Comparison of ENCODE assay signal across 8 cellular contexts in genomic region chr16:24539850-24540484, GRCh38. TPM values are rescaled to one million over a fixed set of nuclear protein-coding genes. Genes with fewer than 3 reads are reported as not detected.
DNase-seq lines count a peak whose midpoint lies in the region; ATAC-seq and TF ChIP-seq lines count a peak whose summit lies in the region.

No MANE protein-coding gene starts in this region.

- H4K5ac ChIP-seq in mesendoderm (ENCODE audit: low read length) = no peak overlapping the region

- TF ChIP-seq CTCF in AG04450 (IDR thresholded peaks at IDR 0.05; ENCODE audit: low read depth, low read length) = no peak

- H3K27ac ChIP-seq in AG04450 (ENCODE audit: low read depth, low read length) = peak overlapping the region; percentile 99
- peak overlapping the region; percentile 99 for H3K27ac ChIP-seq in duodenal mucosa (ENCODE audit: low read depth, low read length)
- peak overlapping the region; percentile 97 for H3K27ac ChIP-seq in mesendoderm (ENCODE audit: low read depth, low read length)

- CTCF ChIA-PET in AG04450 (lab: Charles Lee) = interaction anchor here (3.6 kb wide), 1 partner anchor 23 kb away, joined by 15 read pairs; no protein-coding TSS in a partner anchor

- no peak overlapping the region for H3K23ac ChIP-seq in mesendoderm (ENCODE audit: low read length)

- peak; percentile 21 for ATAC-seq in GM19043 (IDR thresholded peaks at IDR 0.05; ENCODE audit: low read depth, unreplicated experiment)
- ATAC-seq in HG03457 (IDR thresholded peaks at IDR 0.05; ENCODE audit: unreplicated experiment) = peak; percentile 14

- no peaks in the 10 kb centered on the region for H3K79me1 ChIP-seq in mesendoderm (ENCODE audit: low read length)

- no peak overlapping the region for H2BK15ac ChIP-seq in mesendoderm (replicated peaks; ENCODE audit: low read depth)

- H3K4ac ChIP-seq in mesendoderm (ENCODE audit: low read depth, low read length) = peak overlapping the region; percentile 93

- H3K4me3 ChIP-seq in AG04450 (ENCODE audit: low read depth, low read length) (peak overlapping the region; percentile 92), duodenal mucosa (ENCODE audit: low read depth in 1 of 2, low read length in 2 of 2) (peak overlapping the region; percentile 79), mesendoderm (ENCODE audit: low read length) (peak overlapping the region; percentile 95)

- POLR2A ChIA-PET in AG04450 (lab: Yijun Ruan, JAX) = no interaction called here

- DNase-seq in AG04450 (ENCODE audit: low read depth, low spot score) (no peak), mesendoderm (no peak), globus pallidus (ENCODE audit: low spot score) (no peak)
- DNase-seq in activated CD4-positive, CD25-positive, alpha-beta regulatory T cell (lab: John Stamatoyannopoulos, UW) = peak; percentile 30 to 61 (median 45)
- DNase-seq in stimulated activated CD8-positive, alpha-beta memory T cell treated with anti-CD3 and anti-CD28 coated beads, Interleukin-4, amount 100 ng/mL, for 24 hours (ENCODE audit: low read depth) = peak; percentile 31

- H3K9me3 ChIP-seq in AG04450 (ENCODE audit: control insufficient read depth, insufficient read depth, low read length) (no peaks in the 10 kb centered on the region), duodenal mucosa (ENCODE audit: control insufficient read depth in 1 of 2, low read length in 2 of 2) (no peaks in the 10 kb centered on the region)

- no peak overlapping the region for H2BK5ac ChIP-seq in mesendoderm (ENCODE audit: low read length)

- H3K4me2 ChIP-seq in mesendoderm (ENCODE audit: low read length) = peak overlapping the region; percentile 75

- H3K56ac ChIP-seq in mesendoderm (ENCODE audit: low read length) = peak overlapping the region; percentile 89

- no peaks in the 10 kb centered on the region for H3K27me3 ChIP-seq in AG04450 (ENCODE audit: control insufficient read depth, insufficient read depth, low read length)
- H3K27me3 ChIP-seq in duodenal mucosa (ENCODE audit: control insufficient read depth in 1 of 2, insufficient read depth in 2 of 2, low read length in 2 of 2) = no peaks in the 10 kb centered on the region
- no peaks in the 10 kb centered on the region for H3K27me3 ChIP-seq in mesendoderm (ENCODE audit: insufficient read depth, low read length, poor library complexity)

- peaks cover 28 to 29% of the 10 kb centered on the region in 2 donors for H3K4me1 ChIP-seq in duodenal mucosa (ENCODE audit: control insufficient read depth in 1 of 2, insufficient read depth in 2 of 2, low read length in 2 of 2)
- H3K4me1 ChIP-seq in mesendoderm (ENCODE audit: control insufficient read depth, low read depth, low read length) = peaks cover 2% of the 10 kb centered on the region

- WGBS in mesendoderm (ENCODE audit: extremely low coverage, insufficient coverage, low lambda C conversion rate) = no CpG with 5 or more reads among the region's 60 CpGs

- no peak overlapping the region for H2BK120ac ChIP-seq in mesendoderm (ENCODE audit: low read depth, low read length)

- peaks cover 48% of the 10 kb centered on the region for H3K79me2 ChIP-seq in mesendoderm (ENCODE audit: control insufficient read depth, insufficient read depth, low read length)

- no peaks in the 10 kb centered on the region for H3K36me3 ChIP-seq in duodenal mucosa (ENCODE audit: control insufficient read depth in 1 of 2, insufficient read depth in 2 of 2, low read length in 2 of 2)
- H3K36me3 ChIP-seq in mesendoderm (ENCODE audit: control insufficient read depth, insufficient read depth, low read length) = no peaks in the 10 kb centered on the region

- H3K18ac ChIP-seq in mesendoderm (ENCODE audit: low read length) = peak overlapping the region; percentile 96

- H2AK5ac ChIP-seq in mesendoderm (ENCODE audit: low read length) = no peak overlapping the region

- no peak overlapping the region for H4K8ac ChIP-seq in mesendoderm (ENCODE audit: low read depth, low read length)

- H3K9ac ChIP-seq in duodenal mucosa (ENCODE audit: low read depth in 1 of 2, low read length in 2 of 2) (peak overlapping the region; percentile 78 to 95), mesendoderm (ENCODE audit: low read length) (peak overlapping the region; percentile 97)

RNA-seq across cellular contexts. Expression of gene RBBP6, which starts 0.6 kb away (rescaled TPM):
- polyA plus RNA-seq in AG04450 (2011; rRNA removed) = 32.4 and 41.7 TPM in 2 replicates
- polyA minus RNA-seq in AG04450 (2011; rRNA and poly(A)+ RNA removed) = 31.9 and 55.8 TPM in 2 replicates
- 56.7 TPM for polyA plus RNA-seq in mesendoderm (2013, experiment 1 of 2)
- polyA plus RNA-seq in mesendoderm (2013, experiment 2 of 2) = 54.7 TPM

Comparison
In these comparisons a context has a peak if more than half of its experiments do, and no peak if none do; other contexts are left out.
1. DNase-seq: peak in activated CD4-positive, CD25-positive, alpha-beta regulatory T cell (4 of 4) and stimulated activated CD8-positive, alpha-beta memory T cell treated with anti-CD3 and anti-CD28 coated beads, Interleukin-4, amount 100 ng/mL, for 24 hours (single experiment); none in AG04450 (single experiment), mesendoderm (single experiment) and globus pallidus (single experiment).
2. Peak in every context shown above with its lines, with median percentiles within 50 percentile points of each other: H3K27ac ChIP-seq and H3K4me3 ChIP-seq.